1 cellular context compared by ENCODE assay signal in genomic region chr2:98507940-98508689, GRCh38.
TF ChIP-seq lines count a peak whose summit lies in the region.

No MANE protein-coding gene starts in this region.

TF ChIP-seq in K562, 482 proteins besides CTCF, POLR2A, EP300 and RAD21 (continued from another document and continues in another):
- TF ChIP-seq CUX1 (CRISPR knock-in tag; IDR thresholded peaks at IDR 0.05), result no peak; the same call in 1 of the 2 replicates
- no peak for TF ChIP-seq BMI1 (IDR thresholded peaks at IDR 0.05; ENCODE audit: low read length)
- no peak for TF ChIP-seq HMG20A (CRISPR knock-in tag; conservative IDR thresholded peaks at IDR 0.05)
- TF ChIP-seq MITF (IDR thresholded peaks at IDR 0.05), result peak; percentile 83
- TF ChIP-seq SIX5 (IDR thresholded peaks at IDR 0.05; ENCODE audit: borderline replicate concordance in 1 of 2, insufficient read depth in 1 of 2, low read depth in 1 of 2, low read length in 2 of 2), result no peak
- no peak for TF ChIP-seq NFE2 (IDR thresholded peaks at IDR 0.05; ENCODE audit: low read depth)
- no peak for TF ChIP-seq ZNF445 (CRISPR knock-in tag; IDR thresholded peaks at IDR 0.05; ENCODE audit: low read depth)
- TF ChIP-seq ZNF197 (CRISPR knock-in tag; IDR thresholded peaks at IDR 0.05; ENCODE audit: low read depth), result peak; percentile 16; the same call in 1 of the 2 replicates
- peak; percentile 65 for TF ChIP-seq THRA (IDR thresholded peaks at IDR 0.05)
- no peak for TF ChIP-seq GATAD2B (IDR thresholded peaks at IDR 0.05; ENCODE audit: borderline replicate concordance)
- TF ChIP-seq STAT5A (IDR thresholded peaks at IDR 0.05; ENCODE audit: borderline replicate concordance, low read length), result no peak; the same call in 1 of the 2 replicates
- no peak for TF ChIP-seq CHD2 (IDR thresholded peaks at IDR 0.05; ENCODE audit: low read depth, low read length)
- peak; percentile 87 for TF ChIP-seq DPF2 (IDR thresholded peaks at IDR 0.05)
- TF ChIP-seq EGR1 (conservative IDR thresholded peaks at IDR 0.05), result no peak
- peak; percentile 38; the same call in 1 of the 2 replicates for TF ChIP-seq MEF2D (tag; conservative IDR thresholded peaks at IDR 0.05; ENCODE audit: low read depth)
- TF ChIP-seq ATF4 (CRISPR knock-in tag; IDR thresholded peaks at IDR 0.05), result no peak
- 0 out of 2 replicates have a peak, but pooled peaks have one; percentile 23 for TF ChIP-seq KAT7 (CRISPR knock-in tag; IDR thresholded peaks at IDR 0.05; ENCODE audit: borderline replicate concordance)
- peak; percentile 80 for TF ChIP-seq GATA2 (CRISPR knock-in tag; IDR thresholded peaks at IDR 0.05)
- TF ChIP-seq ZBTB49 (CRISPR knock-in tag; IDR thresholded peaks at IDR 0.05; ENCODE audit: borderline replicate concordance), result no peak
- no peak for TF ChIP-seq RBM14 (IDR thresholded peaks at IDR 0.05; ENCODE audit: borderline replicate concordance, insufficient read depth, low read depth, low read length)
- TF ChIP-seq SRF (CRISPR knock-in tag; IDR thresholded peaks at IDR 0.05), result peak in 1 of 2 experiments; percentile 74; a peak in 1 of 4 replicates
- peak; percentile 69; the same call in 1 of the 2 replicates for TF ChIP-seq ZNF592 (IDR thresholded peaks at IDR 0.05)
- TF ChIP-seq ZSCAN29 (IDR thresholded peaks at IDR 0.05), result no peak
- 0 out of 2 replicates have a peak, but pooled peaks have one; percentile 4 for TF ChIP-seq LCOR (CRISPR knock-in tag; IDR thresholded peaks at IDR 0.05)
- no peak for TF ChIP-seq BCOR (IDR thresholded peaks at IDR 0.05)
- TF ChIP-seq ZC3H4 (CRISPR knock-in tag; IDR thresholded peaks at IDR 0.05; ENCODE audit: borderline replicate concordance), result no peak
- no peak for TF ChIP-seq HDGF (IDR thresholded peaks at IDR 0.05)
- TF ChIP-seq NKRF (IDR thresholded peaks at IDR 0.05; ENCODE audit: borderline replicate concordance), result no peak
- peak in 1 of 3 experiments; percentile 73; a peak in 2 of 6 replicates for TF ChIP-seq ZBTB11 (CRISPR knock-in tag; IDR thresholded peaks at IDR 0.05)
- peak; percentile 63; the same call in 1 of the 2 replicates for TF ChIP-seq JUND (IDR thresholded peaks at IDR 0.05; ENCODE audit: borderline replicate concordance, low read depth, low read length)
- TF ChIP-seq JUND (tag; IDR thresholded peaks at IDR 0.05; ENCODE audit: borderline replicate concordance, low read depth, low read length), result peak; percentile 13; the same call in 1 of the 3 replicates
- no peak for TF ChIP-seq ZNF778 (CRISPR knock-in tag; IDR thresholded peaks at IDR 0.05)
- 0 out of 2 replicates have a peak, but pooled peaks have one; percentile 30 for TF ChIP-seq USF1 (CRISPR knock-in tag; IDR thresholded peaks at IDR 0.05)
- TF ChIP-seq LARP7 (IDR thresholded peaks at IDR 0.05), result no peak
- no peak for TF ChIP-seq SP1 (CRISPR knock-in tag; IDR thresholded peaks at IDR 0.05)
- TF ChIP-seq NR2C1 (IDR thresholded peaks at IDR 0.05), result no peak; the same call in 1 of the 2 replicates
- peak; percentile 60 for TF ChIP-seq NR2C1 (tag; IDR thresholded peaks at IDR 0.05)
- no peak for TF ChIP-seq CC2D1A (IDR thresholded peaks at IDR 0.05)
